Comparison of ENCODE assay signal across 8 cellular contexts in the genomic region with DNA sequence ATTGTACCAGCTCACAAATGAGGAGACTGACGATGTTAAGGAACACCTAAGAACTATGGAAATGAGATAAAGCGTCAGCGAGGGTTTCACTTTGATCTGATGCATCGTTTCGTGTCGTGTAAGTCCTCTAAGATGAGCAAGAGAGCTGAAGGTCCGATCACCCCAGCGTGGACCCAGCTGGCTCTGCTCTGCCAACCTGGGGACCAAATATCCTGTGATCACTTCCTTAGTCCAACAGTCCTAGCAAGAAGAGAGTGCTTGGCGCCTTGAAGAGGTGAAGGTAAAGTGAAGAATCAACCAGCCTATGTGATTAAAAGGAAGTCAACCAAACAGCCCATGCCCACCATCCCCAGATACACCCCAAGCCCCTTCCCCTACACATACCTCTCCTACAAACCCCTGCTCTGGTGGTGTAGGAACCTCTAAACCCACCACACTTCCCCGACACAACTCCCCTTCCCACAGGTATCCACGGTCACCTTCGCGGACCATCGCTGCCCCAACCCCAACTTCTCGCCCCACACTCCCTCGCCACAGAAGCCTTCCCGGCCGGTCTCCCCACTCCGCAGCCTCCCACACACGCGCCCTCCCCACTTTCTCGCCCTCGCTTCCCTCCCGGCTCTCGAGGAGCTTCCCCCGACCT. TPM values are rescaled to one million over a fixed set of nuclear protein-coding genes. Genes with fewer than 3 reads are reported as not detected.
A peak's percentile ranks its signal among the peaks of the same experiment; 100 is the strongest.
DNase-seq lines count a peak whose midpoint lies in the region; ATAC-seq and TF ChIP-seq lines count a peak whose summit lies in the region.

No MANE protein-coding gene starts in this region.

- peak in 2 of 5 donors; percentile 5 to 19 for DNase-seq in CD8-positive, alpha-beta memory T cell
- DNase-seq in H4 (ENCODE audit: low spot score) = peak; percentile 3
- DNase-seq in SK-MEL-5 (ENCODE audit: low read depth, low spot score) = peak; percentile 9
- peak in 11 of 61 donors; percentile 1 to 68 (median 23) for DNase-seq in caudate nucleus (lab: John Stamatoyannopoulos, UW)
- no peak for DNase-seq in lower lobe of right lung
- peak; percentile 55 for DNase-seq in stimulated activated CD8-positive, alpha-beta memory T cell treated with anti-CD3 and anti-CD28 coated beads, Interleukin-4, amount 100 ng/mL, for 48 hours
- DNase-seq in NCI-H2171 treated with DMSO at 0.1 percent for 48 hours (lab: John Stamatoyannopoulos, UW) = no peak

- H3K36me3 Mint-ChIP-seq in CD8-positive, alpha-beta memory T cell = peaks cover 0 to 15% (median 2%) of the 10 kb centered on the region in 3 donors

- peaks cover 25% of the 10 kb centered on the region for H3K4me1 ChIP-seq in CD8-positive, alpha-beta memory T cell (ENCODE audit: insufficient read depth, low read length)
- peaks cover 19% of the 10 kb centered on the region for H3K4me1 ChIP-seq in lower lobe of right lung

- H3K27ac Mint-ChIP-seq in CD8-positive, alpha-beta memory T cell = peak overlapping the region; percentile 89 to 98 (median 94)

- no peaks in the 10 kb centered on the region for H3K36me3 ChIP-seq in CD8-positive, alpha-beta memory T cell (ENCODE audit: insufficient read depth, low read length)
- no peaks in the 10 kb centered on the region for H3K36me3 ChIP-seq in lower lobe of right lung

- POLR2A ChIA-PET in CD8-positive, alpha-beta memory T cell (lab: Charles Lee) = interaction anchor here (1.4 to 1.9 kb wide), 2 partner anchors 9 to 154 kb away, joined by 6 to 9 read pairs; a partner anchor contains a TSS

- peak overlapping the region; percentile 93 to 99 (median 98) for H3K4me3 Mint-ChIP-seq in CD8-positive, alpha-beta memory T cell

- H3K4me3 ChIP-seq in CD8-positive, alpha-beta memory T cell (ENCODE audit: low read length) = peak overlapping the region; percentile 74
- peak overlapping the region; percentile 98 for H3K4me3 ChIP-seq in lower lobe of right lung

- no peaks in the 10 kb centered on the region for H3K9me3 ChIP-seq in CD8-positive, alpha-beta memory T cell (ENCODE audit: low read length)
- no peaks in the 10 kb centered on the region for H3K9me3 ChIP-seq in lower lobe of right lung

- in situ Hi-C loops in SK-MEL-5 (cut with HindIII; ENCODE audit: low pct_unique_long_range_greater_than_20kb, low sequenced_read_pairs) = no loop called here

- H3K27me3 Mint-ChIP-seq in CD8-positive, alpha-beta memory T cell = peaks cover 2 to 7% of the 10 kb centered on the region in 2 donors

- intact Hi-C loops in lower lobe of right lung (cut with DNase I) = no loop called here

- no peaks in the 10 kb centered on the region for H3K27me3 ChIP-seq in CD8-positive, alpha-beta memory T cell (ENCODE audit: insufficient read depth, low read length, poor library complexity, severe bottlenecking)
- no peaks in the 10 kb centered on the region for H3K27me3 ChIP-seq in lower lobe of right lung (ENCODE audit: low read depth)

- H3K4me1 Mint-ChIP-seq in CD8-positive, alpha-beta memory T cell = peaks cover 30 to 54% (median 53%) of the 10 kb centered on the region in 3 donors

- TF ChIP-seq CTCF in lower lobe of right lung (IDR thresholded peaks at IDR 0.05) = no peak

- H3K9me3 Mint-ChIP-seq in CD8-positive, alpha-beta memory T cell = no peaks in the 10 kb centered on the region

- H3K27ac ChIP-seq in CD8-positive, alpha-beta memory T cell (ENCODE audit: low read depth, low read length) = peak overlapping the region; percentile 99
- H3K27ac ChIP-seq in caudate nucleus (ENCODE audit: low read depth, low read length) (peak overlapping the region; percentile 100), lower lobe of right lung (peak overlapping the region; percentile 95)

- ATAC-seq in lower lobe of right lung = no peak
- no peak for ATAC-seq in GM19395 (IDR thresholded peaks at IDR 0.05; ENCODE audit: unreplicated experiment)

- CTCF ChIA-PET in CD8-positive, alpha-beta memory T cell (lab: Charles Lee) = interaction anchor here (1.0 to 1.6 kb wide), 4 partner anchors 9 to 27 kb away, joined by 3 to 10 read pairs (median 4); a partner anchor contains a TSS

RNA-seq across cellular contexts. Expression of a gene that starts 0.7 kb away (rescaled TPM):
- 10 to 100 TPM; 39.8 to 42.4 TPM for total RNA-seq in CD8-positive, alpha-beta memory T cell
- 18.5 TPM for polyA plus RNA-seq in CD8-positive, alpha-beta memory T cell
- 5.9 and 6.7 TPM in 2 replicates for total RNA-seq in H4 (2014; rRNA removed; shearing (Covaris generic))
- 12.0 and 12.4 TPM in 2 replicates for total RNA-seq in SK-MEL-5 (2014; rRNA removed; shearing (Covaris generic))
- 8.6 and 11.0 TPM in 2 replicates for polyA plus RNA-seq in SK-MEL-5 (2015; cell fraction: cytosol; rRNA removed)
- 6.2 and 8.8 TPM in 2 replicates for polyA plus RNA-seq in SK-MEL-5 (2015; cell fraction: nucleus; rRNA removed)
- total RNA-seq in lower lobe of right lung = 21.0 TPM

RNA-seq across cellular contexts. Expression of a gene that starts 26.9 kb away (rescaled TPM):
- 10 to 100 TPM; 11.1 to 13.9 TPM for total RNA-seq in CD8-positive, alpha-beta memory T cell
- 9.2 TPM for polyA plus RNA-seq in CD8-positive, alpha-beta memory T cell
- total RNA-seq in H4 (2014; rRNA removed; shearing (Covaris generic)) = 7.8 and 8.3 TPM in 2 replicates
- total RNA-seq in SK-MEL-5 (2014; rRNA removed; shearing (Covaris generic)) = 17.8 and 18.1 TPM in 2 replicates
- 20.7 and 30.0 TPM in 2 replicates for polyA plus RNA-seq in SK-MEL-5 (2015; cell fraction: cytosol; rRNA removed)
- 8.8 and 17.0 TPM in 2 replicates for polyA plus RNA-seq in SK-MEL-5 (2015; cell fraction: nucleus; rRNA removed)
- 21.7 TPM for total RNA-seq in lower lobe of right lung

Comparison
In these comparisons a context has a peak if more than half of its experiments do, and no peak if none do; other contexts are left out.
1. DNase-seq: peak in H4 (single experiment), SK-MEL-5 (single experiment) and stimulated activated CD8-positive, alpha-beta memory T cell treated with anti-CD3 and anti-CD28 coated beads, Interleukin-4, amount 100 ng/mL, for 48 hours (single experiment); none in lower lobe of right lung (single experiment) and NCI-H2171 treated with DMSO at 0.1 percent for 48 hours (single experiment).
2. Peak in every context shown above with its lines, with median percentiles within 50 percentile points of each other: H3K27ac ChIP-seq.